8 cellular contexts compared by ENCODE assay signal in genomic region chr2:45650851-45651414, GRCh38. TPM values are rescaled to one million over a fixed set of nuclear protein-coding genes. Genes with fewer than 3 reads are reported as not detected.
DNase-seq lines count a peak whose midpoint lies in the region; ATAC-seq and TF ChIP-seq lines count a peak whose summit lies in the region.

No MANE protein-coding gene starts in this region.

- peaks cover 17% of the 10 kb centered on the region for H3K4me1 ChIP-seq in mammary epithelial cell (ENCODE audit: insufficient read depth, low read length)
- peaks cover 11% of the 10 kb centered on the region for H3K4me1 ChIP-seq in smooth muscle cell (ENCODE audit: low read depth)

- CTCF ChIA-PET in mammary epithelial cell (lab: Charles Lee; ENCODE audit: low non-redundant PET) = interaction anchor here (0.6 to 1.3 kb wide), 3 partner anchors 12 to 285 kb away, joined by 3 to 6 read pairs (median 3); no protein-coding TSS in a partner anchor

- dilution Hi-C loops in mammary epithelial cell (cut with HindIII; ENCODE audit: low sequenced_read_pairs) = no loop called here

- TF ChIP-seq CTCF in WI38 (IDR thresholded peaks at IDR 0.05; ENCODE audit: low read depth, low read length) = no peak
- peak; percentile 26 to 58 for TF ChIP-seq CTCF in mammary epithelial cell (conservative IDR thresholded peaks at IDR 0.05 in 1 of 2, IDR thresholded peaks at IDR 0.05 in 1 of 2; ENCODE audit: extremely low read depth in 1 of 2, insufficient read depth in 1 of 2, low read depth in 1 of 2, low read length in 2 of 2)
- TF ChIP-seq CTCF in smooth muscle cell (IDR thresholded peaks at IDR 0.05; ENCODE audit: borderline replicate concordance, insufficient read depth, poor library complexity, severe bottlenecking) = peak; percentile 25

- ATAC-seq in GM18520 (IDR thresholded peaks at IDR 0.05; ENCODE audit: unreplicated experiment) = peak; percentile 69
- ATAC-seq in HG03045 (IDR thresholded peaks at IDR 0.05; ENCODE audit: unreplicated experiment) = peak; percentile 71

- no peaks in the 10 kb centered on the region for H3K9me3 Mint-ChIP-seq in immature natural killer cell

- peaks cover 0 to 4% (median 0%) of the 10 kb centered on the region in 3 donors for H3K36me3 Mint-ChIP-seq in immature natural killer cell

- peak overlapping the region; percentile 90 to 98 (median 96) for H3K27ac Mint-ChIP-seq in immature natural killer cell

- in situ Hi-C loops in ACHN (cut with HindIII; ENCODE audit: low pct_ligation_motif_present, low pct_unique_long_range_greater_than_20kb, low sequenced_read_pairs) (no loop called here), mammary epithelial cell (cut with MboI; ENCODE audit: low sequenced_read_pairs in 2 of 2) (no loop called here)

- H3K79me2 ChIP-seq in mammary epithelial cell (ENCODE audit: insufficient read depth, low read length) = peaks cover 18% of the 10 kb centered on the region
- peaks cover 47% of the 10 kb centered on the region for H3K79me2 ChIP-seq in smooth muscle cell (ENCODE audit: low read depth)

- H3K4me3 ChIP-seq in WI38 (ENCODE audit: low read depth, low read length) = peak overlapping the region; percentile 80
- peak overlapping the region; percentile 60 to 95 (median 70) for H3K4me3 ChIP-seq in mammary epithelial cell (replicated peaks in 1 of 3; ENCODE audit: insufficient read depth in 1 of 3, low read depth in 2 of 3, low read length in 3 of 3)
- peak overlapping the region; percentile 73 for H3K4me3 ChIP-seq in smooth muscle cell

- BruUV-seq in mammary epithelial cell (replicated peaks; lab: Mats Ljungman, UMichigan) = no TSS peak

- H3K4me1 Mint-ChIP-seq in immature natural killer cell = peaks cover 25 to 40% of the 10 kb centered on the region in 2 donors

- DNase-seq in ACHN (peak; percentile 98), NCI-H2196 (lab: John Stamatoyannopoulos, UW; ENCODE audit: unreplicated experiment) (peak; percentile 83), mammary epithelial cell (peak; percentile 95), immature natural killer cell (peak; percentile 95 to 97 (median 96)), smooth muscle cell (lab: John Stamatoyannopoulos, UW; ENCODE audit: unreplicated experiment) (peak; percentile 79)

- no peaks in the 10 kb centered on the region for H3K9me3 ChIP-seq in mammary epithelial cell (replicated peaks; ENCODE audit: insufficient read depth, low read length)
- H3K9me3 ChIP-seq in smooth muscle cell (replicated peaks; ENCODE audit: low read depth) = no peaks in the 10 kb centered on the region

- H3K27me3 Mint-ChIP-seq in immature natural killer cell (ENCODE audit: low read depth in 3 of 3) = peaks cover 13 to 29% (median 22%) of the 10 kb centered on the region in 3 donors

- peak overlapping the region; percentile 87 for H3K4me2 ChIP-seq in mammary epithelial cell (ENCODE audit: insufficient read depth, low read depth, low read length)
- H3K4me2 ChIP-seq in smooth muscle cell = peak overlapping the region; percentile 91

- H3K4me3 Mint-ChIP-seq in immature natural killer cell = peak overlapping the region; percentile 93 to 96 (median 95)

- H2AFZ ChIP-seq in mammary epithelial cell (ENCODE audit: low read depth, low read length) = peak overlapping the region; percentile 96
- peak overlapping the region; percentile 95 for H2AFZ ChIP-seq in smooth muscle cell (ENCODE audit: low read depth)

- no peaks in the 10 kb centered on the region for H3K27me3 ChIP-seq in mammary epithelial cell (ENCODE audit: insufficient read depth, low read length)
- H3K27me3 ChIP-seq in smooth muscle cell (ENCODE audit: low read depth) = no peaks in the 10 kb centered on the region

- no CpG with 5 or more reads among the region's 79 CpGs for WGBS in mammary epithelial cell (ENCODE audit: low coverage, missing lambda C conversion rate)
- under 1% methylated on average over 36 of the region's 79 CpGs for WGBS in smooth muscle cell (ENCODE audit: low lambda C conversion rate)

- peaks cover 6% of the 10 kb centered on the region for H3F3A ChIP-seq in smooth muscle cell (ENCODE audit: low read depth)

- H4K20me1 ChIP-seq in mammary epithelial cell (ENCODE audit: insufficient read depth, low read length) = no peaks in the 10 kb centered on the region
- peaks cover 37% of the 10 kb centered on the region for H4K20me1 ChIP-seq in smooth muscle cell (ENCODE audit: low read depth)

- no peaks in the 10 kb centered on the region for H3K36me3 ChIP-seq in mammary epithelial cell (ENCODE audit: insufficient read depth, low read length)
- no peaks in the 10 kb centered on the region for H3K36me3 ChIP-seq in smooth muscle cell (ENCODE audit: low read depth)

- peak overlapping the region; percentile 79 for H3K9ac ChIP-seq in mammary epithelial cell (ENCODE audit: insufficient read depth, low read length)
- peak overlapping the region; percentile 63 for H3K9ac ChIP-seq in smooth muscle cell (ENCODE audit: low read depth)

- intact Hi-C loops in mammary epithelial cell (cut with micrococcal nuclease) = loop anchor here (1.0 to 5.0 kb wide), 6 partner anchors 30 to 285 kb away; no protein-coding TSS in a partner anchor

- H3K27ac ChIP-seq in mammary epithelial cell (ENCODE audit: insufficient read depth, low read depth, low read length) = peak overlapping the region; percentile 57
- peak overlapping the region; percentile 69 for H3K27ac ChIP-seq in smooth muscle cell (ENCODE audit: low read depth)

RNA-seq across cellular contexts. Expression of gene PRKCE, which starts 0.5 kb away (rescaled TPM):
- 1 to 10 TPM; 4.3 to 7.2 TPM for total RNA-seq in mammary epithelial cell
- polyA plus RNA-seq in mammary epithelial cell = 2.3 TPM
- polyA minus RNA-seq in mammary epithelial cell = 14.0 TPM
- polyA plus RNA-seq in immature natural killer cell = 1 to 10 TPM; 1.0 to 3.0 (median 2.5) TPM
- total RNA-seq in smooth muscle cell = 16.2 and 20.6 TPM in 2 replicates
- polyA plus RNA-seq in smooth muscle cell = 25.4 and 29.1 TPM in 2 replicates

RNA-seq across cellular contexts. Expression of gene SRBD1, which starts 39.9 kb away (rescaled TPM):
- total RNA-seq in mammary epithelial cell (10 to 100 TPM; 14.3 to 18.8 TPM), smooth muscle cell (22.5 and 23.1 TPM in 2 replicates)
- polyA plus RNA-seq in mammary epithelial cell (4.8 TPM), immature natural killer cell (10 to 100 TPM in 2 of 3 donors, 1 to 10 TPM in 1; 5.9 to 13.4 (median 10.2) TPM), smooth muscle cell (9.4 and 11.1 TPM in 2 replicates)
- 25.9 TPM for polyA minus RNA-seq in mammary epithelial cell

Comparison
In these comparisons a context has a peak if more than half of its experiments do, and no peak if none do; other contexts are left out.
1. Peak in every context shown above with its lines: DNase-seq, ATAC-seq, H3K4me3 ChIP-seq and H3K27ac ChIP-seq.